9 cellular contexts compared by ENCODE assay signal in genomic region chr5:132428811-132429440, GRCh38. TPM values are rescaled to one million over a fixed set of nuclear protein-coding genes. Genes with fewer than 3 reads are reported as not detected.
DNase-seq lines count a peak whose midpoint lies in the region; ATAC-seq and TF ChIP-seq lines count a peak whose summit lies in the region.
"Had no signal": no experiment of that assay in that cellular context is flagged by ENCODE, and none has a peak within 500 bp of the region (broad histone marks: within the 10 kb centered on the region; RNA-seq: fewer than 3 reads in every experiment).

No MANE protein-coding gene starts in this region.

- H3K4me1 ChIP-seq in CD8-positive, alpha-beta memory T cell (ENCODE audit: insufficient read depth, low read length), result peaks cover 95% of the 10 kb centered on the region
- H3K4me1 ChIP-seq in Peyer's patch (peaks cover 52 to 81% (median 65%) of the 10 kb centered on the region in 4 donors), psoas muscle (peaks cover 77% of the 10 kb centered on the region)

- no peaks in the 10 kb centered on the region for H3K27me3 ChIP-seq in CD8-positive, alpha-beta memory T cell (ENCODE audit: insufficient read depth, low read length, poor library complexity, severe bottlenecking)
- H3K27me3 ChIP-seq in Peyer's patch, result no peaks in the 10 kb centered on the region
- H3K27me3 ChIP-seq in psoas muscle (ENCODE audit: insufficient read depth in 3 of 3, low read length in 2 of 3), result no peaks in the 10 kb centered on the region

- POLR2A ChIA-PET in CD8-positive, alpha-beta memory T cell (lab: Charles Lee), result interaction anchor here (1.0 to 4.5 kb wide), 3 partner anchors 18 to 36 kb away, joined by 4 to 85 read pairs (median 50); no protein-coding TSS in a partner anchor

- H3K27ac Mint-ChIP-seq in CD8-positive, alpha-beta memory T cell, result peak overlapping the region; percentile 95 to 99 (median 98)
- H3K27ac Mint-ChIP-seq in effector memory CD8-positive, alpha-beta T cell, result peak overlapping the region; percentile 96 to 99

- ATAC-seq in effector memory CD8-positive, alpha-beta T cell (replicated peaks), result no peak
- ATAC-seq in psoas muscle (peak in 1 of 4 donors; percentile 12), GM18870 (IDR thresholded peaks at IDR 0.05; ENCODE audit: unreplicated experiment) (no peak)

- H3K9me3 ChIP-seq in CD8-positive, alpha-beta memory T cell (ENCODE audit: low read length), result no peaks in the 10 kb centered on the region
- H3K9me3 ChIP-seq in Peyer's patch (no peaks in the 10 kb centered on the region), psoas muscle (no peaks in the 10 kb centered on the region)

- H3K9me3 Mint-ChIP-seq in CD8-positive, alpha-beta memory T cell, result no peaks in the 10 kb centered on the region
- H3K9me3 Mint-ChIP-seq in effector memory CD8-positive, alpha-beta T cell, result no peaks in the 10 kb centered on the region

- DNase-seq in CD8-positive, alpha-beta memory T cell, result no peak
- no peak for DNase-seq in Peyer's patch
- no peak for DNase-seq in effector memory CD8-positive, alpha-beta T cell
- no peak for DNase-seq in psoas muscle
- no peak for DNase-seq in NCI-H1417 (lab: John Stamatoyannopoulos, UW)
- no peak for DNase-seq in DMS114 treated with DMSO at 0.1 percent for 48 hours (lab: John Stamatoyannopoulos, UW; ENCODE audit: unreplicated experiment)
- DNase-seq in NCI-H82 (lab: John Stamatoyannopoulos, UW), result no peak
- DNase-seq: aorta had no signal

- 60 to 85% (median 72%) methylated on average over 6 of the region's 6 CpGs for WGBS in psoas muscle, 3 donors

- no peak overlapping the region for H3K27ac ChIP-seq in CD8-positive, alpha-beta memory T cell (ENCODE audit: low read depth, low read length)
- peak overlapping the region; percentile 85 to 98 (median 91) for H3K27ac ChIP-seq in Peyer's patch
- peak overlapping the region; percentile 34 for H3K27ac ChIP-seq in psoas muscle

- H3K4me1 Mint-ChIP-seq in CD8-positive, alpha-beta memory T cell, result peaks cover 96 to 100% (median 97%) of the 10 kb centered on the region in 3 donors
- peaks cover 88 to 97% of the 10 kb centered on the region in 2 donors for H3K4me1 Mint-ChIP-seq in effector memory CD8-positive, alpha-beta T cell (ENCODE audit: low read depth in 2 of 2)

- TF ChIP-seq CTCF in Peyer's patch (IDR thresholded peaks at IDR 0.05) (no peak), psoas muscle (IDR thresholded peaks at IDR 0.05) (no peak)

- H3K4me3 ChIP-seq in CD8-positive, alpha-beta memory T cell (ENCODE audit: low read length), result no peak overlapping the region
- H3K4me3 ChIP-seq in Peyer's patch (no peak overlapping the region), psoas muscle (no peak overlapping the region)

- CTCF ChIA-PET in CD8-positive, alpha-beta memory T cell (lab: Charles Lee), result interaction anchor here (1.1 to 11.0 kb wide), 6 partner anchors 9 to 61 kb away, joined by 3 to 112 read pairs (median 62); partner anchors contain the start of gene IRF1

- H3K27me3 Mint-ChIP-seq in CD8-positive, alpha-beta memory T cell, result no peaks in the 10 kb centered on the region
- H3K27me3 Mint-ChIP-seq in effector memory CD8-positive, alpha-beta T cell, result no peaks in the 10 kb centered on the region

- no peak for TF ChIP-seq POLR2A in Peyer's patch (IDR thresholded peaks at IDR 0.05)

- intact Hi-C loops in psoas muscle (cut with DNase I), result loop anchor here in 1 of 2 donors (1.0 kb wide), 1 partner anchor 19 kb away; no protein-coding TSS in a partner anchor

- H3K36me3 Mint-ChIP-seq in CD8-positive, alpha-beta memory T cell, result peaks cover 13 to 53% (median 22%) of the 10 kb centered on the region in 3 donors
- peaks cover 67% of the 10 kb centered on the region for H3K36me3 Mint-ChIP-seq in effector memory CD8-positive, alpha-beta T cell (ENCODE audit: insufficient read depth)

- H3K4me3 Mint-ChIP-seq in CD8-positive, alpha-beta memory T cell, result peak overlapping the region; percentile 10 to 85 (median 79)
- H3K4me3 Mint-ChIP-seq in effector memory CD8-positive, alpha-beta T cell, result peak overlapping the region; percentile 82 to 85

- H3K36me3 ChIP-seq in CD8-positive, alpha-beta memory T cell (ENCODE audit: insufficient read depth, low read length), result peaks cover 4% of the 10 kb centered on the region
- H3K36me3 ChIP-seq in Peyer's patch (no peaks in the 10 kb centered on the region), psoas muscle (ENCODE audit: insufficient read depth in 1 of 2, low read depth in 1 of 2) (no peaks in the 10 kb centered on the region)

RNA-seq across cellular contexts. Expression of gene SLC22A5, which starts 59.4 kb away (rescaled TPM):
- 1 to 10 TPM; 5.2 to 5.9 TPM for total RNA-seq in CD8-positive, alpha-beta memory T cell
- polyA plus RNA-seq in CD8-positive, alpha-beta memory T cell, result 2.5 TPM
- total RNA-seq in Peyer's patch, result 100 to 1,000 TPM in 2 of 4 donors, 10 to 100 TPM in 2; 25.6 to 152 (median 110) TPM
- 100 to 1,000 TPM in 1 of 4 donors, 10 to 100 TPM in 3; 26.6 to 145 (median 74.7) TPM for total RNA-seq in psoas muscle
- polyA plus RNA-seq in psoas muscle, result 10 to 100 TPM; 37.7 to 93.7 (median 60.6) TPM
